Comparison of ENCODE assay signal across 8 cellular contexts in the genomic region with DNA sequence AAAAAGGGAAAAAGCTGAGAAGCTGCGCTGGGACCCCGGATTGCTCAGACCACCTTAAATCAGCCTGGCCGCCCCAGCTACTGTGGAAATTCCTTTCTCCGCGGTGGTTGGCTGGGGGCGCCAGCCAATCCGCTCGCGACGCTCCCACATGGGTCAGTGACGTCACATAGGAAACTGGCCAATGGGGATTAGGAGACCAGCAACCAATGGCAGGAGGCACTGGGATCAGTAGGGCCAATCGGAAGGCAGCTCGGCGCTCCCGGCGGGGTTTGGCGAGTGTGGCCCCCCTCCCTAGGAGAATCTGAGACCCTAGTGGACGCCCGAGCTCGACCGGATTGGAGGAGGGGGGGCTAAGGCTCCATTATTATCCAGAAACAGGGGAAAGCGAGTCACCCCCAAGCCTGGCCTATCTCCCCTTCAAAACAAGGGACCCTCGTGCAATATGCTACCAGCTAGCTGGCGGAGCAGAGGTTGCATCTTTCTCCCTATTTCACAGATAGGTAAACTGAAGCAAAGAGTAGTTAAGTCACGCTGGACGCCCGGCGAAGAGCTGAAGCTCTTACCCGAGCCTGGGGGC. TPM values are rescaled to one million over a fixed set of nuclear protein-coding genes. Genes with fewer than 3 reads are reported as not detected.
A peak's percentile ranks its signal among the peaks of the same experiment; 100 is the strongest.
DNase-seq lines count a peak whose midpoint lies in the region; TF ChIP-seq lines count a peak whose summit lies in the region.

No MANE protein-coding gene starts in this region.

- H3K27me3 ChIP-seq in neutrophil, result peaks cover 83% of the 10 kb centered on the region

- H3K4me1 ChIP-seq in neutrophil (ENCODE audit: control insufficient read depth in 1 of 2, insufficient read depth in 1 of 2, low read depth in 1 of 2, low read length in 1 of 2), result peaks cover 19% of the 10 kb centered on the region in 2 experiments

- H3K4me3 ChIP-seq in NB4 (ENCODE audit: low read depth, low read length) (peak overlapping the region; percentile 63), neutrophil (ENCODE audit: low read depth in 1 of 2, low read length in 1 of 2) (peak overlapping the region; percentile 78 to 80)

- peaks cover 39% of the 10 kb centered on the region for H3K4me1 Mint-ChIP-seq in HFFc6 (ENCODE audit: low read depth)

- peaks cover 17% of the 10 kb centered on the region for H3K27me3 Mint-ChIP-seq in HFFc6 (ENCODE audit: insufficient read depth)

- H3K9me3 ChIP-seq in neutrophil, result no peaks in the 10 kb centered on the region

- no peaks in the 10 kb centered on the region for H3K9me3 Mint-ChIP-seq in HFFc6

- TF ChIP-seq POLR2A in NB4 (IDR thresholded peaks at IDR 0.05; ENCODE audit: extremely low read depth, insufficient read length), result peak; percentile 51

- no peaks in the 10 kb centered on the region for H3K36me3 Mint-ChIP-seq in HFFc6 (ENCODE audit: low read depth)

- H3K4me3 Mint-ChIP-seq in HFFc6, result peak overlapping the region; percentile 93

- no peak; the same call in 1 of the 2 replicates for TF ChIP-seq CTCF in HFFc6 (IDR thresholded peaks at IDR 0.05)
- no peak for TF ChIP-seq CTCF in NB4 (IDR thresholded peaks at IDR 0.05; ENCODE audit: low read depth, low read length)
- TF ChIP-seq CTCF in neutrophil (IDR thresholded peaks at IDR 0.05), result no peak

- DNase-seq in GM03348 (ENCODE audit: low spot score), result peak; percentile 100
- peak; percentile 98 for DNase-seq in HFFc6
- peak; percentile 97 for DNase-seq in NB4 (ENCODE audit: low read depth)
- peak; percentile 98 for DNase-seq in SK-N-DZ (ENCODE audit: low spot score)
- peak; percentile 93 for DNase-seq in activated naive CD4-positive, alpha-beta T cell treated with anti-CD3 and anti-CD28 coated beads, Interleukin-2, amount 50 U/mL, for 16 hours
- peak; percentile 100 for DNase-seq in germinal center (ENCODE audit: low spot score)
- DNase-seq in substantia nigra (lab: John Stamatoyannopoulos, UW), result peak; percentile 71 to 98 (median 94)

- no peaks in the 10 kb centered on the region for H3K36me3 ChIP-seq in neutrophil

- H3K27ac ChIP-seq in neutrophil (peak overlapping the region; percentile 76), substantia nigra (ENCODE audit: low read depth, low read length, poor library complexity, severe bottlenecking) (peak overlapping the region; percentile 90)

- peak overlapping the region; percentile 96 for H3K27ac Mint-ChIP-seq in HFFc6

RNA-seq across cellular contexts. Expression of gene TLE2, which starts 6.5 kb away (rescaled TPM):
- under 1 TPM in 4 of 6 experiments, not detected in 2; 0.15 to 0.67 (median 0.46) TPM for total RNA-seq in HFFc6 (2021; fragmentation: NEBNext Ultra II Directional; extraction: Animal tissue kit (Norgen Biotek cat#: 25700))
- polyA plus RNA-seq in SK-N-DZ (2014; cell fraction: cytosol; rRNA removed), result 1.2 and 1.7 TPM in 2 replicates
- 1.1 and 2.9 TPM in 2 replicates for polyA plus RNA-seq in SK-N-DZ (2014; cell fraction: nucleus; rRNA removed)

RNA-seq across cellular contexts. Expression of gene TLE5, which starts 26.7 kb away (rescaled TPM):
- 100 to 1,000 TPM; 332 to 383 (median 356) TPM for total RNA-seq in HFFc6 (2021; fragmentation: NEBNext Ultra II Directional; extraction: Animal tissue kit (Norgen Biotek cat#: 25700))
- 197 and 209 TPM in 2 replicates for polyA plus RNA-seq in SK-N-DZ (2014; cell fraction: cytosol; rRNA removed)
- 168 and 213 TPM in 2 replicates for polyA plus RNA-seq in SK-N-DZ (2014; cell fraction: nucleus; rRNA removed)

RNA-seq across cellular contexts. Expression of gene TLE6, which starts 58.3 kb away (rescaled TPM):
- 1 to 10 TPM in 5 of 6 experiments, under 1 TPM in 1; 0.82 to 3.0 (median 1.2) TPM for total RNA-seq in HFFc6 (2021; fragmentation: NEBNext Ultra II Directional; extraction: Animal tissue kit (Norgen Biotek cat#: 25700))
- polyA plus RNA-seq in SK-N-DZ (2014; cell fraction: cytosol; rRNA removed), result 2.8 and 4.7 TPM in 2 replicates
- polyA plus RNA-seq in SK-N-DZ (2014; cell fraction: nucleus; rRNA removed), result 5.8 and 6.5 TPM in 2 replicates

RNA-seq across cellular contexts. Expression of gene GNA11, which starts 58.5 kb away (rescaled TPM):
- 10 to 100 TPM; 72.0 to 86.0 (median 77.6) TPM for total RNA-seq in HFFc6 (2021; fragmentation: NEBNext Ultra II Directional; extraction: Animal tissue kit (Norgen Biotek cat#: 25700))
- 19.1 and 24.7 TPM in 2 replicates for polyA plus RNA-seq in SK-N-DZ (2014; cell fraction: cytosol; rRNA removed)
- 24.0 and 25.2 TPM in 2 replicates for polyA plus RNA-seq in SK-N-DZ (2014; cell fraction: nucleus; rRNA removed)

Comparison
In these comparisons a context has a peak if more than half of its experiments do, and no peak if none do; other contexts are left out.
1. Peak in every context shown above with its lines: DNase-seq, H3K4me3 ChIP-seq and H3K27ac ChIP-seq.